In the genomic region with DNA sequence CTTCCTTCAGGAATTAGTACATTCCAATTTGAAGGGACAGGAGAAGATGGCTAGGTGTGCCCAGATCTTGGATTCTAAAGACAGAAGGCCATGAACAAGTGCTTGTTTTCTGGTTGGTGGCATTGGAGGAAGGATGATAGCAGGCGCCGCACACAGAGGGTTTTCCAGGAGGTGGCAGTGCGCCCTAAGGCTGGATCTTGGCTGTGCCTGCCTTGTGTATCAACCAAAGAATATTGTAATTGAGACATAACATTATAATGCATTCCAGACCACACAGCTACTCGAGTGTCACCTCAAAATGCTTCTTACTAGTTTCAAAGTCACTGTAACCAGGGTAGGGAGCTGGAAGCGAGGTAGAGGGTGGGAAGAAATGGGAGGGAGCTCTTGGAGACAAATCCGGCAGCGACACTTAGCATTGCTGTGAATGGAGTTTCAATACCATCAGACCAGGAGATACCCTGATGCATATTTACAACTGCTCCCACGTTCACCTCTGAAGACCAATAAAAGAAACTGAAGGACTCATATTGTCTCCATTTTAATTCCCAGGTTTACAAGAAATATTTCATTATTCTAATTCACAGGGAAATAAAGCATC, we compare ENCODE assay signal across 8 cellular contexts. TPM values are rescaled to one million over a fixed set of nuclear protein-coding genes. Genes with fewer than 3 reads are reported as not detected.
DNase-seq lines count a peak whose midpoint lies in the region; ATAC-seq, FAIRE-seq and TF ChIP-seq lines count a peak whose summit lies in the region.

No MANE protein-coding gene starts in this region.

- H3K27ac ChIP-seq in GM12878 (ENCODE audit: control insufficient read depth, insufficient read depth) = no peak overlapping the region
- H3K27ac ChIP-seq in hepatocyte = no peak overlapping the region

- in situ Hi-C loops in GM12878 (cut with MboI) = no loop called here

- H3K9ac ChIP-seq in GM12878 (ENCODE audit: control insufficient read depth, insufficient read depth, low read length) = no peak overlapping the region

- no peaks in the 10 kb centered on the region for H3K79me2 ChIP-seq in GM12878 (ENCODE audit: control insufficient read depth, insufficient read depth, low read length)
- H3K79me2 ChIP-seq in hepatocyte = no peaks in the 10 kb centered on the region

- peak; percentile 66 for ATAC-seq in GM12878
- peak; percentile 94 for ATAC-seq in sciatic nerve
- no peak for ATAC-seq in GM21423 (IDR thresholded peaks at IDR 0.05; ENCODE audit: unreplicated experiment)
- no peak for ATAC-seq in HG03095 (IDR thresholded peaks at IDR 0.05; ENCODE audit: unreplicated experiment)

- 50% methylated on average over 8 of the region's 8 CpGs for WGBS in GM12878 (ENCODE audit: insufficient coverage, insufficient replicate concordance, low lambda C conversion rate, missing lambda C conversion rate)
- 44% methylated on average over 8 of the region's 8 CpGs for WGBS in hepatocyte (ENCODE audit: low lambda C conversion rate, missing lambda C conversion rate)

- intact Hi-C loops in GM12878 (cut with micrococcal nuclease; ENCODE audit: unreplicated experiment) (loop anchor here (1.0 kb wide), 1 partner anchor 493 kb away; no protein-coding TSS in a partner anchor), sciatic nerve (cut with DNase I) (loop anchor here (5.0 kb wide), 1 partner anchor 495 kb away; no protein-coding TSS in a partner anchor)

- H3K4me3 ChIP-seq in GM12878 = no peak overlapping the region
- no peak overlapping the region for H3K4me3 ChIP-seq in hepatocyte

- H3K4me2 ChIP-seq in GM12878 (ENCODE audit: control insufficient read depth, insufficient read depth) = no peak overlapping the region
- H3K4me2 ChIP-seq in hepatocyte = no peak overlapping the region

- no peak for FAIRE-seq in GM12878 (lab: Jason Lieb, UNC)

- peaks cover 20% of the 10 kb centered on the region for H3K4me1 Mint-ChIP-seq in T-helper 2 cell treated with Interferon-gamma antibody and Interleukin-4, amounts not matched to agents 5 μg/mL and 100 μg/mL, for 36 hours (ENCODE audit: low read depth)

- TF ChIP-seq RAD21 in GM12878 (IDR thresholded peaks at IDR 0.05; ENCODE audit: insufficient read depth, low read depth, low read length) = peak; percentile 78

- no peak overlapping the region for H3K27ac Mint-ChIP-seq in T-helper 2 cell treated with Interferon-gamma antibody and Interleukin-4, amounts not matched to agents 5 μg/mL and 100 μg/mL, for 36 hours

- peak; percentile 41 to 68 (median 43); a peak in 5 of 6 replicates for TF ChIP-seq CTCF in GM12878 (IDR thresholded peaks at IDR 0.05 in 2 of 3, conservative IDR thresholded peaks at IDR 0.05 in 1 of 3; ENCODE audit: control insufficient read depth in 2 of 3, extremely low read depth in 1 of 3, insufficient read depth in 1 of 3, low read depth in 3 of 3, low read length in 3 of 3)
- TF ChIP-seq CTCF in hepatocyte (IDR thresholded peaks at IDR 0.05; ENCODE audit: poor library complexity) = peak; percentile 68

- POLR2A ChIA-PET in GM12878 (lab: Charles Lee) = no interaction called here

- no peaks in the 10 kb centered on the region for H3K9me3 Mint-ChIP-seq in T-helper 2 cell treated with Interferon-gamma antibody and Interleukin-4, amounts not matched to agents 5 μg/mL and 100 μg/mL, for 36 hours

- H3K27me3 ChIP-seq in GM12878 (replicated peaks in 1 of 2; ENCODE audit: control insufficient read depth in 2 of 2, insufficient read depth in 2 of 2, low read length in 1 of 2) (no peaks in the 10 kb centered on the region), hepatocyte (no peaks in the 10 kb centered on the region)

- H2AFZ ChIP-seq in GM12878 (ENCODE audit: control insufficient read depth, low read depth, low read length) (no peak overlapping the region), hepatocyte (no peak overlapping the region)

- BruUV-seq in GM12878 (replicated peaks; lab: Mats Ljungman, UMichigan) = no TSS peak

- H3K9me2 ChIP-seq in hepatocyte (replicated peaks; ENCODE audit: insufficient read depth) = no peaks in the 10 kb centered on the region

- no peak overlapping the region for H3K4me3 Mint-ChIP-seq in T-helper 2 cell treated with Interferon-gamma antibody and Interleukin-4, amounts not matched to agents 5 μg/mL and 100 μg/mL, for 36 hours

- TF ChIP-seq EP300 in GM12878 (IDR thresholded peaks at IDR 0.05; ENCODE audit: borderline replicate concordance in 1 of 2, control insufficient read depth in 1 of 2, low read depth in 2 of 2, low read length in 2 of 2) = no peak

- H4K20me1 ChIP-seq in GM12878 (ENCODE audit: control insufficient read depth, insufficient read depth) (no peaks in the 10 kb centered on the region), hepatocyte (ENCODE audit: insufficient read depth, poor library complexity, severe bottlenecking) (no peaks in the 10 kb centered on the region)

- CTCF ChIA-PET in GM12878 (lab: Yijun Ruan, JAX) = interaction anchor here (0.9 to 5.0 kb wide), 2 partner anchors 81 to 491 kb away, joined by 3 to 21 read pairs; no protein-coding TSS in a partner anchor

- SMC1A ChIA-PET in GM12878 (lab: Charles Lee; ENCODE audit: uncharacterized antibody, unreplicated experiment) = interaction anchor here (0.6 to 0.7 kb wide), 2 partner anchors 491 to 643 kb away, joined by 3 to 4 read pairs; no protein-coding TSS in a partner anchor

- H3K27me3 Mint-ChIP-seq in T-helper 2 cell treated with Interferon-gamma antibody and Interleukin-4, amounts not matched to agents 5 μg/mL and 100 μg/mL, for 36 hours (ENCODE audit: low read depth) = peaks cover 5% of the 10 kb centered on the region

- DNase-seq in GM03348 (ENCODE audit: low spot score) = peak; percentile 86
- peak; percentile 42 to 90 (median 64) for DNase-seq in NCI-H1417 (lab: John Stamatoyannopoulos, UW)
- DNase-seq in T-helper 2 cell treated with Interferon-gamma antibody and Interleukin-4, amounts not matched to agents 5 μg/mL and 100 μg/mL, for 36 hours (ENCODE audit: low spot score) = peak; percentile 24
- no peak for DNase-seq in GM12878 (ENCODE audit: low read depth, low spot score)
- peak; percentile 74 for DNase-seq in hepatocyte (ENCODE audit: low spot score)
- DNase-seq in sciatic nerve (ENCODE audit: low spot score) = peak; percentile 86

- no peaks in the 10 kb centered on the region for H3K36me3 ChIP-seq in GM12878 (ENCODE audit: control insufficient read depth in 2 of 2, insufficient read depth in 2 of 2, low read length in 1 of 2)
- no peaks in the 10 kb centered on the region for H3K36me3 ChIP-seq in hepatocyte (replicated peaks; ENCODE audit: insufficient read depth, low read depth)

- H3K4me1 ChIP-seq in GM12878 (ENCODE audit: control insufficient read depth, insufficient read depth, low read length) (no peaks in the 10 kb centered on the region), hepatocyte (ENCODE audit: insufficient read depth) (peaks cover 15% of the 10 kb centered on the region)

- RAD21 ChIA-PET in GM12878 (lab: Charles Lee; ENCODE audit: unreplicated experiment) = no interaction called here

- TF ChIP-seq POLR2A in GM12878 (IDR thresholded peaks at IDR 0.05; ENCODE audit: low read depth, low read length) = no peak

- no peaks in the 10 kb centered on the region for H3K36me3 Mint-ChIP-seq in T-helper 2 cell treated with Interferon-gamma antibody and Interleukin-4, amounts not matched to agents 5 μg/mL and 100 μg/mL, for 36 hours (ENCODE audit: low read depth)

- H3K9me3 ChIP-seq in GM12878 (replicated peaks; ENCODE audit: control insufficient read depth, insufficient read depth, low read length) (no peaks in the 10 kb centered on the region; the same call in 2 of the 3 replicates), hepatocyte (ENCODE audit: low read depth) (no peaks in the 10 kb centered on the region)

TF ChIP-seq in GM12878, 131 proteins besides CTCF, POLR2A, EP300 and RAD21:
- TF ChIP-seq SMC3 (IDR thresholded peaks at IDR 0.05; ENCODE audit: borderline replicate concordance, low read length) = peak; percentile 72
- no peak for TF ChIP-seq ZNF274 (IDR thresholded peaks at IDR 0.05; ENCODE audit: insufficient read depth, insufficient read length)
TF ChIP-seq in GM12878: peak in this region for 1.

RNA-seq across cellular contexts. Expression of gene CPO, which starts 42.5 kb away (rescaled TPM):
- not detected in 2 replicates for total RNA-seq in GM12878 (2013; cell fraction: nucleolus; rRNA removed)
- not detected in 2 replicates for total RNA-seq in GM12878 (2014; rRNA removed)
- not detected in 2 replicates for total RNA-seq in GM12878 (2014; rRNA removed; fragmentation: Illumina TruSeq; extraction: Trizol)
- total RNA-seq in GM12878 (2021) = not detected in 2 replicates
- not detected for polyA plus RNA-seq in GM12878 (2011; ENCODE audit: low read depth)
- 0.14 TPM in 1 of 2 replicates, not detected in the other for polyA plus RNA-seq in GM12878 (2011; rRNA removed)
- polyA plus RNA-seq in GM12878 (2011; cell fraction: cytosol; rRNA removed) = 0.05 and 0.06 TPM in 2 replicates
- 0.12 and 0.32 TPM in 2 replicates for polyA plus RNA-seq in GM12878 (2011; cell fraction: nucleus; rRNA removed)
- not detected in 2 replicates for polyA plus RNA-seq in GM12878 (2012)
- not detected in 2 replicates for polyA plus RNA-seq in GM12878 (2014; fragmentation: Illumina TruSeq; extraction: Trizol)
- not detected for polyA plus RNA-seq in GM12878 (2014; fragmentation: Nextera tagmentation; extraction: Ambion mirVana)
- polyA plus RNA-seq in GM12878 (2014; rRNA removed) = 0.13 TPM in 1 of 2 replicates, not detected in the other
- polyA plus RNA-seq in GM12878 (2016; fragmentation: Nextera tagmentation; extraction: Ambion mirVana) = not detected
- polyA minus RNA-seq in GM12878 (2011; rRNA and poly(A)+ RNA removed) = not detected in 2 replicates
- not detected in 2 replicates for polyA minus RNA-seq in GM12878 (2011; cell fraction: cytosol; rRNA and poly(A)+ RNA removed)
- polyA minus RNA-seq in GM12878 (2011; cell fraction: nucleus; rRNA and poly(A)+ RNA removed) = 0.36 TPM in 1 of 2 replicates, not detected in the other
- 0.36 TPM in 1 of 2 replicates, not detected in the other for total RNA-seq in hepatocyte
- polyA plus RNA-seq in hepatocyte = not detected in 2 replicates
- total RNA-seq in sciatic nerve = 0.89 TPM

Comparison
In these comparisons a context has a peak if more than half of its experiments do, and no peak if none do; other contexts are left out.
1. ATAC-seq: peak in GM12878 (single experiment) and sciatic nerve (single experiment); none in GM21423 (single experiment) and HG03095 (single experiment).